Comparison of ENCODE assay signal across 18 cellular contexts in the genomic region with DNA sequence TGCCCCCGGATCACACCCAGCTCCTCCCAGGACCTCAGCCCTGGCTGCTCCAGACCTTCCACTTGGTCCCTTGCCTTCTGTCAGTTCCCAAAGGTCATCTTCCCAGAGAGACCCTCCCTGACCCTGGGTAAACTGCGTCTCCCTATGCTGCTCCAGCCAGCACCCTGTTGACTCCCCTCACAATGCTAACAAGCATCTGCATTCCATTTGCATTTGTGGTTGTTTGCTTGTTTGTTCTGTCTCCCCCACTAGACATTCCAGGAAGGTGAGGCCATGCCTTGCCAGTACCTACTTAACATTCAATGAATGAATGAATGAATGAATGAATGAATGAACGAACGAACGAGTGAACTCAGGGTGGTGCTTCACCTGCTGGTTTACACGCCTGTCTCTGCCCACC.
"Had no signal": no experiment of that assay in that cellular context is flagged by ENCODE, and none has a peak within 500 bp of the region (broad histone marks: within the 10 kb centered on the region; RNA-seq: fewer than 3 reads in every experiment).

No MANE protein-coding gene starts in this region.

- ATAC-seq: activated CD8-positive, alpha-beta memory T cell treated with anti-CD3 and anti-CD28 coated beads, Interleukin-2, amount 10 ng/mL, durations not matched to agents 7 days and 5 days; activated naive CD8-positive, alpha-beta T cell treated with anti-CD3 and anti-CD28 coated beads, Interleukin-2, amount 50 U/mL, for 24 hours; left lobe of liver; right cardiac atrium had no signal

- H3K9me3 ChIP-seq: esophagus squamous epithelium, thyroid gland had no signal

- H3K27ac Mint-ChIP-seq: activated B cell treated with CpG ODN at 0.5 μM for 24 hours; activated CD4-positive, alpha-beta memory T cell treated with anti-CD3 and anti-CD28 coated beads, Interleukin-2, amount 10 ng/mL, durations not matched to agents 7 days and 5 days; activated CD8-positive, alpha-beta memory T cell treated with anti-CD3 and anti-CD28 coated beads, Interleukin-2, amount 10 ng/mL, durations not matched to agents 7 days and 5 days; activated naive CD4-positive, alpha-beta T cell treated with anti-CD3 and anti-CD28 coated beads, Interleukin-2, amount 10 ng/mL, durations not matched to agents 7 days and 5 days; activated naive CD8-positive, alpha-beta T cell treated with anti-CD3 and anti-CD28 coated beads, Interleukin-2, amount 50 U/mL, for 24 hours; nephron had no signal

- H3K4me1 Mint-ChIP-seq: activated B cell treated with CpG ODN at 0.5 μM for 24 hours; activated CD4-positive, alpha-beta memory T cell treated with anti-CD3 and anti-CD28 coated beads, Interleukin-2, amount 10 ng/mL, durations not matched to agents 7 days and 5 days; activated CD8-positive, alpha-beta memory T cell treated with anti-CD3 and anti-CD28 coated beads, Interleukin-2, amount 10 ng/mL, durations not matched to agents 7 days and 5 days; activated naive CD4-positive, alpha-beta T cell treated with anti-CD3 and anti-CD28 coated beads, Interleukin-2, amount 10 ng/mL, durations not matched to agents 7 days and 5 days; activated naive CD8-positive, alpha-beta T cell treated with anti-CD3 and anti-CD28 coated beads, Interleukin-2, amount 50 U/mL, for 24 hours; nephron had no signal

- H3K36me3 ChIP-seq: esophagus squamous epithelium, thyroid gland had no signal

- H3K27ac ChIP-seq: esophagus squamous epithelium, thyroid gland had no signal

- DNase-seq: activated B cell treated with CpG ODN at 0.5 μM for 24 hours; activated CD4-positive, alpha-beta memory T cell treated with anti-CD3 and anti-CD28 coated beads, Interleukin-2, amount 10 ng/mL, durations not matched to agents 7 days and 5 days; activated CD4-positive, alpha-beta T cell treated with anti-CD3 and anti-CD28 coated beads for 48 hours; activated CD8-positive, alpha-beta memory T cell treated with anti-CD3 and anti-CD28 coated beads, Interleukin-2, amount 10 ng/mL, durations not matched to agents 7 days and 5 days; activated naive CD4-positive, alpha-beta T cell treated with anti-CD3 and anti-CD28 coated beads, Interleukin-2, amount 10 ng/mL, durations not matched to agents 7 days and 5 days; activated naive CD8-positive, alpha-beta T cell treated with anti-CD3 and anti-CD28 coated beads, Interleukin-2, amount 50 U/mL, for 24 hours; activated T-cell treated with anti-CD3 and anti-CD28 coated beads, Interleukin-2, amount 50 U/mL, for 1 hour; effector CD8-positive, alpha-beta T cell; esophagus squamous epithelium; right cardiac atrium; stimulated activated CD4-positive, alpha-beta T cell treated with anti-CD3 and anti-CD28 coated beads, Interleukin-2, amount 100 ng/mL, for 24 hours; stimulated activated naive CD4-positive, alpha-beta T cell treated with Interleukin-2 at 50 U/mL for 16 hours; thyroid gland had no signal

- H3K27me3 ChIP-seq: thyroid gland had no signal

- H3K36me3 Mint-ChIP-seq: activated CD8-positive, alpha-beta memory T cell treated with anti-CD3 and anti-CD28 coated beads, Interleukin-2, amount 10 ng/mL, durations not matched to agents 7 days and 5 days; activated naive CD4-positive, alpha-beta T cell treated with anti-CD3 and anti-CD28 coated beads, Interleukin-2, amount 10 ng/mL, durations not matched to agents 7 days and 5 days had no signal

- FAIRE-seq: endothelial cell of umbilical vein, keratinocyte had no signal

- H3K4me3 Mint-ChIP-seq: activated B cell treated with CpG ODN at 0.5 μM for 24 hours; activated CD4-positive, alpha-beta memory T cell treated with anti-CD3 and anti-CD28 coated beads, Interleukin-2, amount 10 ng/mL, durations not matched to agents 7 days and 5 days; activated CD8-positive, alpha-beta memory T cell treated with anti-CD3 and anti-CD28 coated beads, Interleukin-2, amount 10 ng/mL, durations not matched to agents 7 days and 5 days; activated naive CD4-positive, alpha-beta T cell treated with anti-CD3 and anti-CD28 coated beads, Interleukin-2, amount 10 ng/mL, durations not matched to agents 7 days and 5 days; activated naive CD8-positive, alpha-beta T cell treated with anti-CD3 and anti-CD28 coated beads, Interleukin-2, amount 50 U/mL, for 24 hours had no signal

- H3K9me3 Mint-ChIP-seq: activated B cell treated with CpG ODN at 0.5 μM for 24 hours; activated CD4-positive, alpha-beta memory T cell treated with anti-CD3 and anti-CD28 coated beads, Interleukin-2, amount 10 ng/mL, durations not matched to agents 7 days and 5 days; activated naive CD4-positive, alpha-beta T cell treated with anti-CD3 and anti-CD28 coated beads, Interleukin-2, amount 10 ng/mL, durations not matched to agents 7 days and 5 days; activated naive CD8-positive, alpha-beta T cell treated with anti-CD3 and anti-CD28 coated beads, Interleukin-2, amount 50 U/mL, for 24 hours; nephron had no signal

- H3K4me3 ChIP-seq: esophagus squamous epithelium, lung, thyroid gland had no signal

- H3K4me1 ChIP-seq: esophagus squamous epithelium, thyroid gland had no signal
